11 cellular contexts compared by ENCODE assay signal in the genomic region with DNA sequence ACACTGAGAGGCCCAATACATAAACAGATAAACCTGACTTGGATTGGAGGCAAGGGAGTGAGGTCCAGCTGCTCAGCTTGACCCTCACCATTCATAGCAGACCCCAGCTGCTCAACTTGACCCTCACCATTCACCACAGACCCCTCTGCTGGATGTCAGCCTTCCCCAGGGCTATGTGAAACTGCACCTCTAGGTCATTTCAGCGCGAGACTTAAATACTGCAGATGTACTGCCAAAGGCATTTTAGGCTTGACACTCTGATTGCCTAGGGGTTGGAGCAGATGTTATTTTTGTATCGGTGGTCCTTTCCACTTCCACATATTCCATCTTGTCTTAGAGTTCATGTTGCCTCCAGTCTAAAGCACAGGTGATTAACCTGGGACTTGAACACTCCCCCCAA. TPM values are rescaled to one million over a fixed set of nuclear protein-coding genes. Genes with fewer than 3 reads are reported as not detected.
DNase-seq lines count a peak whose midpoint lies in the region; ATAC-seq and TF ChIP-seq lines count a peak whose summit lies in the region.
"Had no signal": no experiment of that assay in that cellular context is flagged by ENCODE, and none has a peak within 500 bp of the region (broad histone marks: within the 10 kb centered on the region; RNA-seq: fewer than 3 reads in every experiment).

No MANE protein-coding gene starts in this region.

- no peaks in the 10 kb centered on the region for H3K4me1 ChIP-seq in left ventricle myocardium inferior
- no peaks in the 10 kb centered on the region for H3K4me1 ChIP-seq in mucosa of rectum (ENCODE audit: control insufficient read depth in 2 of 2, insufficient read depth in 2 of 2, low read length in 2 of 2)
- H3K4me1 ChIP-seq in breast epithelium: no peaks in the 10 kb centered on the region
- H3K4me1 ChIP-seq: Caco-2 had no signal

- DNase-seq in left ventricle myocardium inferior: no peak
- no peak for DNase-seq in Right ventricle myocardium superior
- DNase-seq in RPMI8226: peak; percentile 67
- DNase-seq in CD14-positive monocyte (ENCODE audit: low spot score): no peak
- no peak for DNase-seq in breast epithelium (ENCODE audit: low spot score in 2 of 2)
- DNase-seq: C1 segment of cervical spinal cord; Caco-2; CD4-positive, alpha-beta T cell; H9 had no signal

- no peak for TF ChIP-seq CTCF in left ventricle myocardium inferior (IDR thresholded peaks at IDR 0.05; ENCODE audit: borderline replicate concordance)
- TF ChIP-seq CTCF in CD14-positive monocyte (IDR thresholded peaks at IDR 0.05): no peak
- no peak for TF ChIP-seq CTCF in breast epithelium (IDR thresholded peaks at IDR 0.05)

- intact Hi-C loops in left ventricle myocardium inferior (cut with micrococcal nuclease) (no loop called here), Right ventricle myocardium superior (cut with DNase I) (loop anchor here (10.0 kb wide), 1 partner anchor 418 kb away; no protein-coding TSS in a partner anchor), CD14-positive monocyte (cut with micrococcal nuclease) (no loop called here), breast epithelium (cut with DNase I; ENCODE audit: low total_unique reads) (no loop called here)

- no peak overlapping the region for H3K4me3 Mint-ChIP-seq in CD14-positive monocyte
- H3K4me3 Mint-ChIP-seq: B cell; CD4-positive, alpha-beta T cell; H9 had no signal

- H3K9me3 Mint-ChIP-seq in CD14-positive monocyte: no peaks in the 10 kb centered on the region
- H3K9me3 Mint-ChIP-seq: CD4-positive, alpha-beta T cell had no signal

- H3K4me1 Mint-ChIP-seq in CD14-positive monocyte: peaks cover 9% of the 10 kb centered on the region
- H3K4me1 Mint-ChIP-seq: B cell had no signal

- H3K27ac ChIP-seq in left ventricle myocardium inferior (replicated peaks): peak overlapping the region; percentile 59
- peak overlapping the region; percentile 9 to 17 for H3K27ac ChIP-seq in mucosa of rectum (ENCODE audit: low read depth in 2 of 2, low read length in 2 of 2)
- H3K27ac ChIP-seq in breast epithelium: no peak overlapping the region

- no peak overlapping the region for H3K9ac ChIP-seq in mucosa of rectum (ENCODE audit: low read depth in 1 of 2, low read length in 2 of 2)

- no peak overlapping the region for H3K27ac Mint-ChIP-seq in CD14-positive monocyte
- H3K27ac Mint-ChIP-seq: B cell; CD4-positive, alpha-beta T cell; H9 had no signal

- peaks cover 1 to 6% (median 3%) of the 10 kb centered on the region in 3 donors for H3K27me3 Mint-ChIP-seq in CD14-positive monocyte (ENCODE audit: low read depth in 3 of 3)

- peaks cover 15% of the 10 kb centered on the region for H3K27me3 ChIP-seq in left ventricle myocardium inferior (ENCODE audit: low read depth)
- H3K27me3 ChIP-seq in mucosa of rectum (ENCODE audit: control insufficient read depth in 2 of 2, insufficient read depth in 2 of 2, low read length in 2 of 2): no peaks in the 10 kb centered on the region
- H3K27me3 ChIP-seq in breast epithelium: no peaks in the 10 kb centered on the region

- H3K36me3 Mint-ChIP-seq in CD14-positive monocyte: no peaks in the 10 kb centered on the region

- no peak for ATAC-seq in Right ventricle myocardium superior (ENCODE audit: poor library complexity)

- H3K4me3 ChIP-seq in left ventricle myocardium inferior: no peak overlapping the region
- no peak overlapping the region for H3K4me3 ChIP-seq in mucosa of rectum (ENCODE audit: low read length in 2 of 2)
- no peak overlapping the region for H3K4me3 ChIP-seq in breast epithelium

- no peaks in the 10 kb centered on the region for H3K36me3 ChIP-seq in left ventricle myocardium inferior
- no peaks in the 10 kb centered on the region for H3K36me3 ChIP-seq in mucosa of rectum (ENCODE audit: control insufficient read depth in 2 of 2, insufficient read depth in 2 of 2, low read length in 2 of 2)
- H3K36me3 ChIP-seq in breast epithelium: no peaks in the 10 kb centered on the region

- H3K9me3 ChIP-seq in left ventricle myocardium inferior (replicated peaks): no peaks in the 10 kb centered on the region
- no peaks in the 10 kb centered on the region for H3K9me3 ChIP-seq in mucosa of rectum (ENCODE audit: control insufficient read depth in 2 of 2, low read length in 2 of 2)
- no peaks in the 10 kb centered on the region for H3K9me3 ChIP-seq in breast epithelium
- H3K9me3 ChIP-seq: Caco-2 had no signal

- no peak for TF ChIP-seq POLR2A in breast epithelium (IDR thresholded peaks at IDR 0.05)

RNA-seq across cellular contexts. Expression of a gene that starts 41.5 kb away (rescaled TPM):
- 28.7 TPM for total RNA-seq in left ventricle myocardium inferior
- total RNA-seq in Right ventricle myocardium superior: 16.2 TPM
- polyA plus RNA-seq in CD14-positive monocyte: under 1 TPM; 0.41 to 0.69 TPM
- 10 to 100 TPM; 12.0 to 14.6 (median 13.4) TPM for total RNA-seq in breast epithelium

Comparison
In these comparisons a context has a peak if more than half of its experiments do, and no peak if none do; other contexts are left out.
1. H3K27ac ChIP-seq: peak in left ventricle myocardium inferior (single experiment) and mucosa of rectum (2 of 2); none in breast epithelium (0 of 2).